Comparison of ENCODE assay signal across 11 cellular contexts in genomic region chr1:85459274-85459673, GRCh38. TPM values are rescaled to one million over a fixed set of nuclear protein-coding genes. Genes with fewer than 3 reads are reported as not detected.
"Had no signal": no experiment of that assay in that cellular context is flagged by ENCODE, and none has a peak within 500 bp of the region (broad histone marks: within the 10 kb centered on the region; RNA-seq: fewer than 3 reads in every experiment).

No MANE protein-coding gene starts in this region.

- H3K9me3 Mint-ChIP-seq: central memory CD8-positive, alpha-beta T cell; memory B cell; neural progenitor cell; type B pancreatic cell had no signal

- H3K4me3 Mint-ChIP-seq: central memory CD8-positive, alpha-beta T cell; memory B cell; neural progenitor cell; T-helper 17 cell; type B pancreatic cell had no signal

- H3K27ac Mint-ChIP-seq: memory B cell, neural progenitor cell, T-helper 17 cell, type B pancreatic cell had no signal

- H3K9ac ChIP-seq: neural progenitor cell had no signal

- H3K36me3 Mint-ChIP-seq: type B pancreatic cell had no signal

- H3K9me3 ChIP-seq: body of pancreas, ovary had no signal

- H3K4me3 ChIP-seq: body of pancreas, neural progenitor cell, ovary had no signal

- DNase-seq: activated naive CD4-positive, alpha-beta T cell treated with anti-CD3 and anti-CD28 coated beads, Interleukin-2, amount 50 U/mL, for 16 hours; activated T-cell treated with anti-CD3 and anti-CD28 coated beads, Interleukin-2, amount 50 U/mL, for 1 hour; body of pancreas; cortex of kidney; effector CD8-positive, alpha-beta T cell; ovary; T-helper 17 cell had no signal

- H3K27me3 ChIP-seq: body of pancreas, ovary had no signal

- H3K4me1 Mint-ChIP-seq: central memory CD8-positive, alpha-beta T cell; T-helper 17 cell had no signal

- H3K36me3 ChIP-seq: neural progenitor cell, ovary had no signal

- ATAC-seq: body of pancreas, T-helper 17 cell had no signal

- H3K27ac ChIP-seq: neural progenitor cell, ovary had no signal

RNA-seq across cellular contexts. Expression of gene DDAH1, which starts 5.7 kb away (rescaled TPM):
- total RNA-seq: T-helper 17 cell had no signal
